In genomic region chr7:4809091-4809591, GRCh38 we compare ENCODE assay signal across 12 cellular contexts. TPM values are rescaled to one million over a fixed set of nuclear protein-coding genes. Genes with fewer than 3 reads are reported as not detected.
A peak's percentile ranks its signal among the peaks of the same experiment; 100 is the strongest.
DNase-seq lines count a peak whose midpoint lies in the region; ATAC-seq and TF ChIP-seq lines count a peak whose summit lies in the region.
"Had no signal": no experiment of that assay in that cellular context is flagged by ENCODE, and none has a peak within 500 bp of the region (broad histone marks: within the 10 kb centered on the region; RNA-seq: fewer than 3 reads in every experiment).

No MANE protein-coding gene starts in this region.

- H3K27me3 Mint-ChIP-seq in osteocyte (ENCODE audit: unreplicated experiment) = peaks cover 6% of the 10 kb centered on the region

- no peaks in the 10 kb centered on the region for H3K4me1 Mint-ChIP-seq in osteocyte (ENCODE audit: unreplicated experiment)

- 65 to 76% (median 73%) methylated on average over 18 to 38 of the region's 38 CpGs for WGBS in adrenal gland, 4 donors

- no peak overlapping the region for H3K27ac Mint-ChIP-seq in osteocyte (ENCODE audit: unreplicated experiment)

- H3K27me3 ChIP-seq in DND-41 (ENCODE audit: insufficient read depth, low read length, poor library complexity) (no peaks in the 10 kb centered on the region), adrenal gland (peaks cover 9% of the 10 kb centered on the region)
- H3K27me3 ChIP-seq: colonic mucosa had no signal

- H3K4me3 Mint-ChIP-seq in osteocyte (ENCODE audit: unreplicated experiment) = no peak overlapping the region

- peaks cover 13% of the 10 kb centered on the region for H3K9me3 Mint-ChIP-seq in osteocyte (ENCODE audit: unreplicated experiment)

- ATAC-seq in DND-41 (ENCODE audit: insufficient read depth, low read depth) = 0 out of 3 replicates have a peak, but pooled peaks have one; percentile 24

- H3K9me3 ChIP-seq in DND-41 (ENCODE audit: insufficient read depth, low read length, severe bottlenecking) = no peaks in the 10 kb centered on the region
- H3K9me3 ChIP-seq in adrenal gland (replicated peaks in 1 of 3) = no peaks in the 10 kb centered on the region
- H3K9me3 ChIP-seq: colonic mucosa had no signal

- H4K20me1 ChIP-seq in DND-41 (ENCODE audit: insufficient read depth, low read length) = no peaks in the 10 kb centered on the region

- no peak overlapping the region for H3K27ac ChIP-seq in DND-41 (ENCODE audit: low read length)
- no peak overlapping the region for H3K27ac ChIP-seq in adrenal gland
- H3K27ac ChIP-seq: colonic mucosa had no signal

- no peaks in the 10 kb centered on the region for H3K36me3 ChIP-seq in DND-41 (ENCODE audit: insufficient read depth, low read length)
- no peaks in the 10 kb centered on the region for H3K36me3 ChIP-seq in adrenal gland (replicated peaks in 1 of 2)
- H3K36me3 ChIP-seq: colonic mucosa had no signal

- H3K4me2 ChIP-seq in DND-41 (ENCODE audit: insufficient read depth, low read length) = no peak overlapping the region

- intact Hi-C loops in adrenal gland (cut with DNase I) = no loop called here

- DNase-seq in DND-41 = no peak
- DNase-seq in UCSD-AML1 (lab: John Stamatoyannopoulos, UW; ENCODE audit: unreplicated experiment) = peak; percentile 77
- DNase-seq in central memory CD4-positive, alpha-beta T cell = peak; percentile 25
- peak; percentile 82 for DNase-seq in osteocyte (ENCODE audit: extremely low spot score, unreplicated experiment)
- no peak for DNase-seq in NCI-H524 treated with DMSO at 0.1 percent for 48 hours (lab: John Stamatoyannopoulos, UW)
- no peak for DNase-seq in GF-D8 (lab: John Stamatoyannopoulos, UW)
- no peak for DNase-seq in adrenal gland
- DNase-seq in AG08395 (ENCODE audit: low spot score) = no peak
- DNase-seq: colonic mucosa, IMR-90, NCI-H2171 treated with DMSO at 0.1 percent for 48 hours had no signal

- H3K79me2 ChIP-seq in DND-41 (ENCODE audit: insufficient read depth, low read length) = no peaks in the 10 kb centered on the region

- H3K4me3 ChIP-seq in DND-41 (ENCODE audit: low read depth in 1 of 2, low read length in 2 of 2) (no peak overlapping the region), adrenal gland (no peak overlapping the region)
- H3K4me3 ChIP-seq: colonic mucosa had no signal

- H2AFZ ChIP-seq in DND-41 (ENCODE audit: low read depth, low read length) = no peak overlapping the region

- H3K9ac ChIP-seq in DND-41 (ENCODE audit: low read depth, low read length) = no peak overlapping the region

- TF ChIP-seq CTCF in DND-41 (IDR thresholded peaks at IDR 0.05; ENCODE audit: borderline replicate concordance, extremely low read depth, low read length, poor library complexity, severe bottlenecking) (no peak), osteocyte (IDR thresholded peaks at IDR 0.05) (no peak), adrenal gland (IDR thresholded peaks at IDR 0.05) (no peak)

- no peak for TF ChIP-seq POLR2A in adrenal gland (IDR thresholded peaks at IDR 0.05)

- H3K36me3 Mint-ChIP-seq in osteocyte (ENCODE audit: unreplicated experiment) = no peaks in the 10 kb centered on the region

- H3K4me1 ChIP-seq in DND-41 (ENCODE audit: insufficient read depth, low read length) (no peaks in the 10 kb centered on the region), adrenal gland (replicated peaks in 1 of 2) (no peaks in the 10 kb centered on the region)
- H3K4me1 ChIP-seq: colonic mucosa had no signal

RNA-seq across cellular contexts. Expression of gene AP5Z1, which starts 33.7 kb away (rescaled TPM):
- total RNA-seq in osteocyte (50.2 and 55.0 TPM in 2 replicates), adrenal gland (10 to 100 TPM; 35.2 to 68.4 (median 49.5) TPM)
- 100 to 1,000 TPM in 2 of 3 donors, 1 to 10 TPM in 1; 8.4 to 188 (median 112) TPM for polyA plus RNA-seq in adrenal gland

RNA-seq across cellular contexts. Expression of gene PAPOLB, which starts 52.7 kb away (rescaled TPM):
- total RNA-seq in osteocyte (0.10 and 0.13 TPM in 2 replicates), adrenal gland (not detected)
- under 1 TPM in 2 of 3 donors, not detected in 1; 0.04 to 0.08 TPM for polyA plus RNA-seq in adrenal gland
- total RNA-seq: myocyte had no signal
- polyA plus RNA-seq: IMR-90 had no signal

Comparison
In these comparisons a context has a peak if more than half of its experiments do, and no peak if none do; other contexts are left out.
1. DNase-seq: peak in UCSD-AML1 (single experiment), central memory CD4-positive, alpha-beta T cell (single experiment) and osteocyte (single experiment); none in DND-41 (single experiment), NCI-H524 treated with DMSO at 0.1 percent for 48 hours (single experiment), GF-D8 (single experiment), adrenal gland (0 of 7) and AG08395 (single experiment).